In the genomic region with DNA sequence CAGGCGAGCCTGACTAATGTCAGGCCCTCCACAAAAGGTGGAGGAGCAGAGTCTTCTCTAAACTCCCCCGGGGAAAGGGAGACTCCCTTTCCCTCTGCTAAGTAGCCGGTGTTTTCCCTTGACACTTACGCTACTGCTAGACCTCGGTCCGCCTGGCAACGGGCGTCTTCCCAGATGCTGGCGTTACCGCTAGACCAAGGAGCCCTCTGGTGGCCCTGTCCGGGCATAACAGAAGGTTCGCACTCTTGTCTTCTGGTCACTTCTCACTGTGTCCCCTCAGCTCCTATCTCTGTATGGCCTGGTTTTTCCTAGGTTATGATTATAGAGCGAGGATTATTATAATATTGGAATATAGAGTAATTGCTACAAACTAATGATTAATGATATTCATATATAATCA, we compare ENCODE assay signal across 8 cellular contexts.
DNase-seq lines count a peak whose midpoint lies in the region; ATAC-seq, FAIRE-seq and TF ChIP-seq lines count a peak whose summit lies in the region.
"Not testable (repeated sequence)": the region's sequence is repeated elsewhere in the genome, so short reads cannot be mapped to it uniquely, and the experiment has no call there.

No MANE protein-coding gene starts in this region.

- H3K27me3 Mint-ChIP-seq in type B pancreatic cell = not testable (repeated sequence)

- H3K9me2 ChIP-seq in HCT116 (ENCODE audit: insufficient read depth) = not testable (repeated sequence)

- 0 out of 2 replicates have a peak, but pooled peaks have one; percentile 10 for TF ChIP-seq RAD21 in HCT116 (IDR thresholded peaks at IDR 0.05; ENCODE audit: low read depth)

- 58 to 59% methylated on average over 12 of the region's 13 CpGs for WGBS in pancreas, 2 donors

- H3K9ac ChIP-seq in HCT116 (ENCODE audit: low read length) = not testable (repeated sequence)

- POLR2A ChIA-PET in HCT116 (lab: Charles Lee) = not testable (repeated sequence)

- TF ChIP-seq CTCF in AG09309 (IDR thresholded peaks at IDR 0.05; ENCODE audit: control insufficient read depth, insufficient read depth, low read depth, low read length, missing control alignments) = peak; percentile 44
- peak in 1 of 3 experiments; percentile 29; a peak in 2 of 6 replicates for TF ChIP-seq CTCF in HCT116 (IDR thresholded peaks at IDR 0.05 in 2 of 3, conservative IDR thresholded peaks at IDR 0.05 in 1 of 3; ENCODE audit: borderline replicate concordance in 1 of 3, insufficient read depth in 1 of 3, low read depth in 2 of 3, low read length in 2 of 3)
- not testable (repeated sequence) for TF ChIP-seq CTCF in WERI-Rb-1 (IDR thresholded peaks at IDR 0.05; ENCODE audit: low read depth, low read length)
- peak; percentile 16 for TF ChIP-seq CTCF in bronchial epithelial cell (IDR thresholded peaks at IDR 0.05; ENCODE audit: insufficient read depth, low read length, severe bottlenecking)
- TF ChIP-seq CTCF in fibroblast of mammary gland (conservative IDR thresholded peaks at IDR 0.05; ENCODE audit: control insufficient read depth, insufficient read depth, low read depth, low read length) = peak; percentile 17
- TF ChIP-seq CTCF in right atrium auricular region (IDR thresholded peaks at IDR 0.05) = peak; percentile 23 to 56
- TF ChIP-seq CTCF in pancreas (IDR thresholded peaks at IDR 0.05) = peak in 1 of 4 donors; percentile 19
- TF ChIP-seq CTCF in type B pancreatic cell (conservative IDR thresholded peaks at IDR 0.05) = peak; percentile 74

- H3K9me3 Mint-ChIP-seq in type B pancreatic cell = not testable (repeated sequence)

- not testable (repeated sequence) for H3K4me3 Mint-ChIP-seq in type B pancreatic cell

- H3K36me3 ChIP-seq in HCT116 (ENCODE audit: control insufficient read depth in 1 of 2, insufficient read depth in 2 of 2, low read length in 2 of 2) (peaks cover 0 to 24% of the 10 kb centered on the region in 2 experiments; a peak in 3 of 4 replicates), right atrium auricular region (peaks cover 23% of the 10 kb centered on the region)
- H3K36me3 ChIP-seq in WERI-Rb-1; bronchial epithelial cell (ENCODE audit: control insufficient read depth, insufficient read depth, low read length); pancreas: not testable (repeated sequence)

- CTCF ChIA-PET in HCT116 (lab: Charles Lee) = not testable (repeated sequence)

- H3K79me2 ChIP-seq in HCT116 (ENCODE audit: insufficient read depth, low read length) = not testable (repeated sequence)

- TF ChIP-seq POLR2A in HCT116 (IDR thresholded peaks at IDR 0.05; ENCODE audit: borderline replicate concordance, extremely low read depth, insufficient read depth, insufficient read length) = not testable (repeated sequence)

- ATAC-seq in HCT116, pancreas: not testable (repeated sequence)

- not testable (repeated sequence) for H3K27me3 ChIP-seq in HCT116 (ENCODE audit: insufficient read depth, low read length); WERI-Rb-1 (ENCODE audit: insufficient read depth, low read depth, severe bottlenecking); bronchial epithelial cell (ENCODE audit: control insufficient read depth, insufficient read depth, low read length); right atrium auricular region; pancreas

- DNase-seq in AG09309 (ENCODE audit: low read depth); HCT116 (ENCODE audit: low read depth, low spot score); bronchial epithelial cell (ENCODE audit: low read depth); right atrium auricular region (ENCODE audit: low spot score); type B pancreatic cell (ENCODE audit: extremely low spot score, unreplicated experiment): not testable (repeated sequence)
- peak; percentile 24 for DNase-seq in WERI-Rb-1
- DNase-seq in fibroblast of mammary gland (ENCODE audit: low read depth) = peak; percentile 15
- DNase-seq in pancreas = peak in 4 of 6 donors; percentile 32 to 45 (median 38)

- H3K27ac ChIP-seq in HCT116 (ENCODE audit: low read depth, low read length); WERI-Rb-1; right atrium auricular region; pancreas: not testable (repeated sequence)

- H3K4me2 ChIP-seq in HCT116 (ENCODE audit: low read length) = not testable (repeated sequence)

- RAD21 ChIA-PET in HCT116 (lab: Charles Lee; ENCODE audit: low non-redundant PET in 1 of 2, low total read pairs in 2 of 2, uncharacterized antibody in 2 of 2, unreplicated experiment in 2 of 2) = not testable (repeated sequence)

- FAIRE-seq in bronchial epithelial cell (lab: Jason Lieb, UNC); pancreas (lab: Jason Lieb, UNC): not testable (repeated sequence)

- not testable (repeated sequence) for H4K20me1 ChIP-seq in HCT116 (ENCODE audit: insufficient read depth)

- not testable (repeated sequence) for H3K4me1 ChIP-seq in HCT116 (ENCODE audit: control insufficient read depth in 1 of 2, insufficient read depth in 2 of 2, low read length in 2 of 2); right atrium auricular region; pancreas

- not testable (repeated sequence) for H3K4me1 Mint-ChIP-seq in type B pancreatic cell (ENCODE audit: unreplicated experiment)

- H3K27ac Mint-ChIP-seq in type B pancreatic cell = not testable (repeated sequence)

- peaks cover 32% of the 10 kb centered on the region for H3K36me3 Mint-ChIP-seq in type B pancreatic cell

- H2AFZ ChIP-seq in HCT116 (ENCODE audit: low read depth, low read length, poor library complexity, severe bottlenecking) = not testable (repeated sequence)

- intact Hi-C loops in HCT116 (cut with micrococcal nuclease); pancreas (cut with DNase I): not testable (repeated sequence)

- not testable (repeated sequence) for H3K9me3 ChIP-seq in HCT116 (ENCODE audit: control insufficient read depth in 1 of 2, insufficient read depth in 1 of 2, low read depth in 1 of 2, low read length in 2 of 2); WERI-Rb-1 (ENCODE audit: severe bottlenecking); right atrium auricular region; pancreas

- not testable (repeated sequence) for H3K4me3 ChIP-seq in AG09309 (ENCODE audit: control insufficient read depth, low read depth, low read length); HCT116 (replicated peaks in 1 of 2; ENCODE audit: low read depth in 1 of 2, low read length in 2 of 2); WERI-Rb-1 (ENCODE audit: low read depth, low read length); bronchial epithelial cell (ENCODE audit: low read depth, low read length); fibroblast of mammary gland (ENCODE audit: control insufficient read depth, low read depth, low read length); right atrium auricular region; pancreas

- BruUV-seq in HCT116 (replicated peaks; lab: Mats Ljungman, UMichigan) = not testable (repeated sequence)
